1 cellular context compared by ENCODE assay signal in genomic region chr22:45484742-45485141, GRCh38.
TF ChIP-seq lines count a peak whose summit lies in the region.

No MANE protein-coding gene starts in this region.

TF ChIP-seq in IMR-90, 13 proteins besides CTCF, POLR2A, EP300 and RAD21:
- TF ChIP-seq NFE2L2 (IDR thresholded peaks at IDR 0.05; ENCODE audit: low read depth, low read length): no peak
- no peak for TF ChIP-seq MXI1 (IDR thresholded peaks at IDR 0.05; ENCODE audit: borderline replicate concordance, low read depth, low read length)
- no peak for TF ChIP-seq USF2 (IDR thresholded peaks at IDR 0.05; ENCODE audit: low read depth, low read length)
- no peak for TF ChIP-seq BHLHE40 (IDR thresholded peaks at IDR 0.05; ENCODE audit: low read depth, low read length)
- no peak for TF ChIP-seq MAFK (IDR thresholded peaks at IDR 0.05; ENCODE audit: low read depth, low read length)
- no peak for TF ChIP-seq CEBPB (IDR thresholded peaks at IDR 0.05; ENCODE audit: low read depth, low read length)
- TF ChIP-seq RCOR1 (IDR thresholded peaks at IDR 0.05; ENCODE audit: insufficient replicate concordance, low read length): no peak
- no peak for TF ChIP-seq FOS (IDR thresholded peaks at IDR 0.05; ENCODE audit: low read depth, low read length)
- TF ChIP-seq RFX5 (IDR thresholded peaks at IDR 0.05; ENCODE audit: low read depth, low read length): no peak
- TF ChIP-seq SMC3 (IDR thresholded peaks at IDR 0.05; ENCODE audit: low read depth, low read length): no peak
- TF ChIP-seq ELK1 (IDR thresholded peaks at IDR 0.05; ENCODE audit: borderline replicate concordance, low read depth, low read length): no peak
- no peak for TF ChIP-seq MAZ (IDR thresholded peaks at IDR 0.05; ENCODE audit: borderline replicate concordance, low read depth, low read length)
- no peak for TF ChIP-seq CHD1 (IDR thresholded peaks at IDR 0.05; ENCODE audit: low read depth, low read length)
